ENCODE assay signal across 9 cellular contexts in the genomic region with DNA sequence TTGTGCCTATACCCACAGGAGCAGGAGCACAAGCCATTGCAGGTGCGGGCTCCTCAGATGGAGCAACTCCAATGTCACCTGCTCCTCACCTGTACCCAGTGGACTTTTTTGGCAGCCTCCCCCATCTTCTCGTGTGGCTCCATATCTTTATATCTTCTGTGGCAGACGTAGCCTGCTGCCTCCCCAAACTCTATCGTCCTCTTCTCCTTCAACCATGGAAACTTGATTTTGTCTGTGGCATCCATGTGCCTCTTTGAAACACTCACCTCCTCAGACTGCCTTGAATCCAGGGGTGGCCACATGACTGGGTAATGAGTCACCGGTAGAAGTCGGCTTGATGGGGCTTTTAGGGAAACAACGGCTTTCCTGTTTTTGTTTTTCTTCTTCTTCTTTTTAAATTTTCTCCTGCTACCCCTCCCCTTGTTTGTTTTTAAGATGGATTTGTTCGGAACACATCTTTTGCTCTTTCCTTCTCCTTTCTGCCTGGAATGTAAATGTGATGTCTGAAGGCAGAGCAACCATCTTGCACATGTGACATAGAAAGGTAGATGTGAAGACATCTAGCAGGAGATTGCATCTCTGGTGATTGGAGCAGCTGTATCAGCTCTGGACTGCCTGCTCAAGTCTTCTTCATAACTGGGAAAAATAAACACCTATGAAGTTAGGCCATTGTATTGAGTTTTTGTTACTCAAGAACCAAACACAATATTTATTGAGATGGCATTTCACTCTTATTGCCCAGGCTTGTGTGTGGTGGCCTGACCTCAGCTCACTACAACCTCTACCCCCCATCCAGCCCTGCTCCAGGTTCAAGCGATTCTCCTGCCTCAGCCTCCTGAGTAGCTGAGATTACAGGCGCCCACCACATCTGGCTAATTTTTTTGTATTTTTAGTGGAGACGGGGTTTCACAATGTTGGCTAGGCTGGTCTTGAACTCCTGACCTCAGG.
A peak's percentile ranks its signal among the peaks of the same experiment; 100 is the strongest.
DNase-seq lines count a peak whose midpoint lies in the region; ATAC-seq, FAIRE-seq and TF ChIP-seq lines count a peak whose summit lies in the region.
"Had no signal": no experiment of that assay in that cellular context is flagged by ENCODE, and none has a peak within 500 bp of the region (broad histone marks: within the 10 kb centered on the region; RNA-seq: fewer than 3 reads in every experiment).

No MANE protein-coding gene starts in this region.

- peak; percentile 69 for DNase-seq in AG10803 (ENCODE audit: low read depth)
- DNase-seq in NT2/D1 (ENCODE audit: low read depth, low spot score) = peak; percentile 23
- DNase-seq in activated naive CD4-positive, alpha-beta T cell treated with anti-CD3 and anti-CD28 coated beads, Interleukin-2, amount 50 U/mL, for 16 hours = peak; percentile 74
- DNase-seq in HepG2 (ENCODE audit: low spot score) = no peak
- DNase-seq in urothelium cell line (ENCODE audit: low spot score) = peak; percentile 77
- DNase-seq in NK-92 (lab: John Stamatoyannopoulos, UW; ENCODE audit: unreplicated experiment) = no peak
- DNase-seq in NCI-H748 (lab: John Stamatoyannopoulos, UW; ENCODE audit: unreplicated experiment) = no peak

- in situ Hi-C loops in HepG2 (cut with HindIII; ENCODE audit: extremely low pct_ligation_motif_present, low pct_unique_long_range_greater_than_20kb) = no loop called here

- FAIRE-seq in HepG2 (lab: Jason Lieb, UNC) (no peak), urothelium cell line (lab: Jason Lieb, UNC) (no peak)

- no peak for TF ChIP-seq POLR2A in HepG2 (IDR thresholded peaks at IDR 0.05; ENCODE audit: insufficient read depth in 1 of 2, low read depth in 2 of 2, low read length in 2 of 2)

- POLR2A ChIA-PET in HepG2 (lab: Yijun Ruan, JAX) = interaction anchor here (1.0 to 4.9 kb wide), 13 partner anchors 14 to 142 kb away, joined by 3 to 24 read pairs (median 7); partner anchors contain the start of genes DHX16, GTF2H4, IER3 and MDC1

- H3K4me1 ChIP-seq in NT2/D1 (ENCODE audit: insufficient read depth, insufficient read length) (peaks cover 10% of the 10 kb centered on the region), HepG2 (ENCODE audit: insufficient read depth, low read length) (peaks cover 45% of the 10 kb centered on the region)

- 52% methylated on average over 11 of the region's 11 CpGs for WGBS in HepG2 (ENCODE audit: low lambda C conversion rate)

- TF ChIP-seq CTCF in AG10803 (conservative IDR thresholded peaks at IDR 0.05; ENCODE audit: low read length) (no peak), HepG2 (CRISPR knock-in tag; IDR thresholded peaks at IDR 0.05) (no peak)

- H3K36me3 ChIP-seq in NT2/D1 (ENCODE audit: insufficient read depth, insufficient read length, low read length) (no peaks in the 10 kb centered on the region), HepG2 (replicated peaks in 1 of 2; ENCODE audit: control insufficient read depth in 1 of 2, insufficient read depth in 2 of 2, low read length in 2 of 2) (no peaks in the 10 kb centered on the region)
- H3K36me3 ChIP-seq: ascending aorta had no signal

- no peak overlapping the region for H3K27ac ChIP-seq in HepG2 (ENCODE audit: extremely low read length, insufficient read depth, low read length)

- H2AFZ ChIP-seq in HepG2 (ENCODE audit: low read length) = no peak overlapping the region

- H3K79me2 ChIP-seq in HepG2 (ENCODE audit: insufficient read depth, low read length) = no peaks in the 10 kb centered on the region

- no peaks in the 10 kb centered on the region for H3K27me3 ChIP-seq in NT2/D1 (ENCODE audit: insufficient read depth, insufficient read length)
- no peaks in the 10 kb centered on the region for H3K27me3 ChIP-seq in HepG2 (ENCODE audit: control insufficient read depth in 1 of 2, insufficient read depth in 2 of 2, low read length in 2 of 2)
- H3K27me3 ChIP-seq: ascending aorta had no signal

- H3K9me3 ChIP-seq in NT2/D1 (ENCODE audit: insufficient read depth, low read length) (no peaks in the 10 kb centered on the region), HepG2 (ENCODE audit: low read length) (no peaks in the 10 kb centered on the region)
- H3K9me3 ChIP-seq: ascending aorta had no signal

- H3K4me2 ChIP-seq in HepG2 (ENCODE audit: low read depth, low read length) = no peak overlapping the region; the same call in 1 of the 2 replicates

- peak; percentile 62 for ATAC-seq in HepG2
- ATAC-seq in GM18511 (IDR thresholded peaks at IDR 0.05; ENCODE audit: unreplicated experiment) = no peak

- CTCF ChIA-PET in HepG2 (lab: Yijun Ruan, JAX; ENCODE audit: low intra/inter-chr PET ratio, low total read pairs) = no interaction called here

- intact Hi-C loops in HepG2 (cut with micrococcal nuclease; ENCODE audit: unreplicated experiment) = no loop called here

- H3K4me3 ChIP-seq in AG10803 (ENCODE audit: low read length) = no peak overlapping the region
- H3K4me3 ChIP-seq in NT2/D1 (ENCODE audit: insufficient read length, low read depth) = no peak overlapping the region
- H3K4me3 ChIP-seq in HepG2 (replicated peaks in 1 of 3; ENCODE audit: insufficient read depth in 1 of 3, low read depth in 2 of 3, low read length in 3 of 3) = no peak overlapping the region
- H3K4me3 ChIP-seq: ascending aorta had no signal

- H4K20me1 ChIP-seq in HepG2 (ENCODE audit: insufficient read depth, low read length) = no peaks in the 10 kb centered on the region

- BruUV-seq in HepG2 (replicated peaks; lab: Mats Ljungman, UMichigan) = no TSS peak

- TF ChIP-seq RAD21 in HepG2 (CRISPR knock-in tag; IDR thresholded peaks at IDR 0.05) = no peak

- TF ChIP-seq EP300 in HepG2 (IDR thresholded peaks at IDR 0.05; ENCODE audit: low read depth in 2 of 2, low read length in 2 of 2) = peak in 1 of 2 experiments; percentile 31; a peak in 1 of 4 replicates
- no peak for TF ChIP-seq EP300 in HepG2 (CRISPR knock-in tag; IDR thresholded peaks at IDR 0.05; ENCODE audit: borderline replicate concordance)

- H3K9ac ChIP-seq in NT2/D1 (ENCODE audit: insufficient read length, low read depth) (no peak overlapping the region), HepG2 (ENCODE audit: insufficient read depth, low read depth, low read length) (no peak overlapping the region)

TF ChIP-seq in HepG2, 621 proteins besides CTCF, POLR2A, EP300 and RAD21 (continues in another document):
- TF ChIP-seq KLF15 (CRISPR knock-in tag; IDR thresholded peaks at IDR 0.05; ENCODE audit: borderline replicate concordance) (no peak), ZNF510 (CRISPR knock-in tag; IDR thresholded peaks at IDR 0.05; ENCODE audit: low read depth) (no peak), ZNF260 (CRISPR knock-in tag; IDR thresholded peaks at IDR 0.05; ENCODE audit: borderline replicate concordance, low read depth) (no peak), NFE2L1 (CRISPR knock-in tag; IDR thresholded peaks at IDR 0.05; ENCODE audit: borderline replicate concordance) (no peak), DNMT3B (CRISPR knock-in tag; conservative IDR thresholded peaks at IDR 0.05) (no peak), HNRNPK (IDR thresholded peaks at IDR 0.05; ENCODE audit: low read depth, low read length, poor library complexity, severe bottlenecking) (no peak), MTA3 (CRISPR knock-in tag; IDR thresholded peaks at IDR 0.05) (no peak), MBNL3 (CRISPR knock-in tag; conservative IDR thresholded peaks at IDR 0.05) (no peak), ZMYM3 (CRISPR knock-in tag; IDR thresholded peaks at IDR 0.05) (no peak), ZMYM4 (CRISPR knock-in tag; IDR thresholded peaks at IDR 0.05) (no peak), LCORL (IDR thresholded peaks at IDR 0.05) (no peak), LCORL (CRISPR knock-in tag; IDR thresholded peaks at IDR 0.05) (no peak), GABPB1 (CRISPR knock-in tag; IDR thresholded peaks at IDR 0.05) (no peak), CSRNP2 (CRISPR knock-in tag; conservative IDR thresholded peaks at IDR 0.05; ENCODE audit: low read depth) (no peak), JDP2 (CRISPR knock-in tag; IDR thresholded peaks at IDR 0.05; ENCODE audit: borderline replicate concordance) (no peak), ZBTB38 (CRISPR knock-in tag; IDR thresholded peaks at IDR 0.05) (no peak), FOSL2 (CRISPR knock-in tag; IDR thresholded peaks at IDR 0.05) (peak; percentile 91)
- TF ChIP-seq, protein P1, sequence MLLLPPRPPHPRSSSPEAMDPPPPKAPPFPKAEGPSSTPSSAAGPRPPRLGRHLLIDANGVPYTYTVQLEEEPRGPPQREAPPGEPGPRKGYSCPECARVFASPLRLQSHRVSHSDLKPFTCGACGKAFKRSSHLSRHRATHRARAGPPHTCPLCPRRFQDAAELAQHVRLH (CRISPR knock-in tag; IDR thresholded peaks at IDR 0.05; ENCODE audit: borderline replicate concordance, low read depth) = no peak
- TF ChIP-seq, protein P2, sequence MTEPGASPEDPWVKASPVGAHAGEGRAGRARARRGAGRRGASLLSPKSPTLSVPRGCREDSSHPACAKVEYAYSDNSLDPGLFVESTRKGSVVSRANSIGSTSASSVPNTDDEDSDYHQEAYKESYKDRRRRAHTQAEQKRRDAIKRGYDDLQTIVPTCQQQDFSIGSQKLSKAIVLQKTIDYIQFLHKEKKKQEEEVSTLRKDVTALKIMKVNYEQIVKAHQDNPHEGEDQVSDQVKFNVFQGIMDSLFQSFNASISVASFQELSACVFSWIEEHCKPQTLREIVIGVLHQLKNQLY (CRISPR knock-in tag; IDR thresholded peaks at IDR 0.05) = no peak
- TF ChIP-seq, protein P3, sequence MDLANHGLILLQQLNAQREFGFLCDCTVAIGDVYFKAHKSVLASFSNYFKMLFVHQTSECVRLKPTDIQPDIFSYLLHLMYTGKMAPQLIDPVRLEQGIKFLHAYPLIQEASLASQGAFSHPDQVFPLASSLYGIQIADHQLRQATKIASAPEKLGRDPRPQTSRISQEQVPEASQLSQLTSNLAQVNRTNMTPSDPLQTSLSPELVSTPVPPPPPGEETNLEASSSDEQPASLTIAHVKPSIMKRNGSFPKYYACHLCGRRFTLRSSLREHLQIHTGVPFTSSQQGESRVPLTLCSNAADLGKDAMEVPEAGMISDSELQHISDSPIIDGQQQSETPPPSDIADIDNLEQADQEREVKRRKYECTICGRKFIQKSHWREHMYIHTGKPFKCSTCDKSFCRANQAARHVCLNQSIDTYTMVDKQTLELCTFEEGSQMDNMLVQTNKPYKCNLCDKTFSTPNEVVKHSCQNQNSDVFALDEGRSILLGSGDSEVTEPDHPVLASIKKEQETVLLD (CRISPR knock-in tag; IDR thresholded peaks at IDR 0.05; ENCODE audit: low read depth) = no peak

Comparison
In these comparisons a context has a peak if more than half of its experiments do, and no peak if none do; other contexts are left out.
1. DNase-seq: peak in AG10803 (single experiment), NT2/D1 (single experiment), activated naive CD4-positive, alpha-beta T cell treated with anti-CD3 and anti-CD28 coated beads, Interleukin-2, amount 50 U/mL, for 16 hours (single experiment) and urothelium cell line (single experiment); none in HepG2 (single experiment), NK-92 (single experiment) and NCI-H748 (single experiment).